In genomic region chr11:117095301-117096139, GRCh38 we compare ENCODE assay signal across 1 cellular context.
TF ChIP-seq lines count a peak whose summit lies in the region.

No MANE protein-coding gene starts in this region.

TF ChIP-seq in K562, 482 proteins besides CTCF, POLR2A, EP300 and RAD21 (continued from another document and continues in another):
- TF ChIP-seq, protein P1, sequence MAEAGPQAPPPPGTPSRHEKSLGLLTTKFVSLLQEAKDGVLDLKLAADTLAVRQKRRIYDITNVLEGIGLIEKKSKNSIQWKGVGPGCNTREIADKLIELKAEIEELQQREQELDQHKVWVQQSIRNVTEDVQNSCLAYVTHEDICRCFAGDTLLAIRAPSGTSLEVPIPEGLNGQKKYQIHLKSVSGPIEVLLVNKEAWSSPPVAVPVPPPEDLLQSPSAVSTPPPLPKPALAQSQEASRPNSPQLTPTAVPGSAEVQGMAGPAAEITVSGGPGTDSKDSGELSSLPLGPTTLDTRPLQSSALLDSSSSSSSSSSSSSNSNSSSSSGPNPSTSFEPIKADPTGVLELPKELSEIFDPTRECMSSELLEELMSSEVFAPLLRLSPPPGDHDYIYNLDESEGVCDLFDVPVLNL (CRISPR knock-in tag; IDR thresholded peaks at IDR 0.05; ENCODE audit: low read depth), result no peak
- TF ChIP-seq FOXA3 (CRISPR knock-in tag; conservative IDR thresholded peaks at IDR 0.05 in 1 of 2, IDR thresholded peaks at IDR 0.05 in 1 of 2) (peak in 1 of 2 experiments; percentile 60; a peak in 2 of 4 replicates), HMG20A (CRISPR knock-in tag; conservative IDR thresholded peaks at IDR 0.05) (no peak), DPF2 (IDR thresholded peaks at IDR 0.05) (peak; percentile 89), SMARCA4 (IDR thresholded peaks at IDR 0.05) (peak; percentile 82), U2AF1 (optimal IDR thresholded peaks at IDR 0.05; ENCODE audit: low read depth, low read length) (no peak), NR2C2 (CRISPR knock-in tag; IDR thresholded peaks at IDR 0.05) (no peak), NR2C2 (tag; IDR thresholded peaks at IDR 0.05) (no peak), SIRT6 (IDR thresholded peaks at IDR 0.05; ENCODE audit: low read depth, low read length) (no peak), CBFA2T3 (IDR thresholded peaks at IDR 0.05) (peak; percentile 94), ZKSCAN3 (CRISPR knock-in tag; IDR thresholded peaks at IDR 0.05) (no peak), ZNF695 (CRISPR knock-in tag; IDR thresholded peaks at IDR 0.05) (no peak), RNF2 (IDR thresholded peaks at IDR 0.05) (no peak), MCM2 (IDR thresholded peaks at IDR 0.05; ENCODE audit: low read depth) (no peak), SOX6 (IDR thresholded peaks at IDR 0.05) (0 out of 2 replicates have a peak, but pooled peaks have one; percentile 18), ZNF217 (CRISPR knock-in tag; IDR thresholded peaks at IDR 0.05) (no peak), ZNF184 (CRISPR knock-in tag; IDR thresholded peaks at IDR 0.05) (no peak), ATF1 (CRISPR knock-in tag; IDR thresholded peaks at IDR 0.05) (no peak), ATF1 (tag; IDR thresholded peaks at IDR 0.05) (no peak), TSC22D4 (tag; IDR thresholded peaks at IDR 0.05) (no peak), CEBPG (CRISPR knock-in tag; IDR thresholded peaks at IDR 0.05) (peak; percentile 79), CEBPG (tag; conservative IDR thresholded peaks at IDR 0.05 in 1 of 2, IDR thresholded peaks at IDR 0.05 in 1 of 2) (peak; percentile 89 to 93), NONO (IDR thresholded peaks at IDR 0.05; ENCODE audit: low read depth in 2 of 2, low read length in 1 of 2) (no peak), IRF2 (CRISPR knock-in tag; IDR thresholded peaks at IDR 0.05) (no peak), MEIS2 (IDR thresholded peaks at IDR 0.05; ENCODE audit: partially characterized antibody) (peak; percentile 44), MYNN (IDR thresholded peaks at IDR 0.05) (no peak), MYNN (CRISPR knock-in tag; IDR thresholded peaks at IDR 0.05) (no peak), RFX5 (IDR thresholded peaks at IDR 0.05; ENCODE audit: low read depth, low read length) (no peak), SMARCE1 (IDR thresholded peaks at IDR 0.05) (peak; percentile 37; the same call in 1 of the 2 replicates), HDAC2 (IDR thresholded peaks at IDR 0.05) (peak; percentile 63; the same call in 1 of the 2 replicates), PHB2 (IDR thresholded peaks at IDR 0.05; ENCODE audit: low read depth) (peak; percentile 53; the same call in 1 of the 2 replicates), MED1 (CRISPR knock-in tag; IDR thresholded peaks at IDR 0.05; ENCODE audit: borderline replicate concordance) (no peak), FIP1L1 (IDR thresholded peaks at IDR 0.05; ENCODE audit: low read depth, low read length, poor library complexity, severe bottlenecking) (no peak), DIDO1 (tag; IDR thresholded peaks at IDR 0.05; ENCODE audit: low read depth) (no peak), ZNF224 (CRISPR knock-in tag; IDR thresholded peaks at IDR 0.05) (no peak), KDM4B (IDR thresholded peaks at IDR 0.05; ENCODE audit: borderline replicate concordance in 2 of 2, low read depth in 1 of 2) (no peak), GATAD2A (IDR thresholded peaks at IDR 0.05) (0 out of 2 replicates have a peak, but pooled peaks have one; percentile 23), ZNF3 (CRISPR knock-in tag; IDR thresholded peaks at IDR 0.05) (no peak), NR3C1 (CRISPR knock-in tag; IDR thresholded peaks at IDR 0.05) (no peak), FOXJ3 (CRISPR knock-in tag; IDR thresholded peaks at IDR 0.05) (no peak), CCAR2 (IDR thresholded peaks at IDR 0.05; ENCODE audit: low read depth, low read length) (no peak), ZNF668 (CRISPR knock-in tag; IDR thresholded peaks at IDR 0.05) (no peak), MCM3 (IDR thresholded peaks at IDR 0.05) (no peak), CBFB (CRISPR knock-in tag; IDR thresholded peaks at IDR 0.05) (no peak), ZNF197 (CRISPR knock-in tag; IDR thresholded peaks at IDR 0.05; ENCODE audit: low read depth) (no peak), TEAD2 (tag; IDR thresholded peaks at IDR 0.05) (no peak), ZNF764 (CRISPR knock-in tag; IDR thresholded peaks at IDR 0.05; ENCODE audit: low read depth) (no peak), DNMT1 (IDR thresholded peaks at IDR 0.05) (no peak), DDX20 (tag; IDR thresholded peaks at IDR 0.05; ENCODE audit: low read depth) (no peak), ZNF740 (CRISPR knock-in tag; IDR thresholded peaks at IDR 0.05) (no peak), ZNF740 (tag; IDR thresholded peaks at IDR 0.05) (no peak), EP400 (IDR thresholded peaks at IDR 0.05) (peak; percentile 19; the same call in 1 of the 2 replicates), TAF7 (tag; IDR thresholded peaks at IDR 0.05) (no peak), POLR2B (IDR thresholded peaks at IDR 0.05; ENCODE audit: low read depth, partially characterized antibody) (no peak), KLF1 (tag; IDR thresholded peaks at IDR 0.05) (no peak), GMEB1 (CRISPR knock-in tag; IDR thresholded peaks at IDR 0.05) (no peak), TCFL5 (CRISPR knock-in tag; conservative IDR thresholded peaks at IDR 0.05) (no peak), MTA2 (IDR thresholded peaks at IDR 0.05; ENCODE audit: low read depth) (peak; percentile 78), MYBL2 (IDR thresholded peaks at IDR 0.05; ENCODE audit: low read depth) (no peak), MYBL2 (CRISPR knock-in tag; IDR thresholded peaks at IDR 0.05; ENCODE audit: borderline replicate concordance) (no peak)
- TF ChIP-seq, protein P2, sequence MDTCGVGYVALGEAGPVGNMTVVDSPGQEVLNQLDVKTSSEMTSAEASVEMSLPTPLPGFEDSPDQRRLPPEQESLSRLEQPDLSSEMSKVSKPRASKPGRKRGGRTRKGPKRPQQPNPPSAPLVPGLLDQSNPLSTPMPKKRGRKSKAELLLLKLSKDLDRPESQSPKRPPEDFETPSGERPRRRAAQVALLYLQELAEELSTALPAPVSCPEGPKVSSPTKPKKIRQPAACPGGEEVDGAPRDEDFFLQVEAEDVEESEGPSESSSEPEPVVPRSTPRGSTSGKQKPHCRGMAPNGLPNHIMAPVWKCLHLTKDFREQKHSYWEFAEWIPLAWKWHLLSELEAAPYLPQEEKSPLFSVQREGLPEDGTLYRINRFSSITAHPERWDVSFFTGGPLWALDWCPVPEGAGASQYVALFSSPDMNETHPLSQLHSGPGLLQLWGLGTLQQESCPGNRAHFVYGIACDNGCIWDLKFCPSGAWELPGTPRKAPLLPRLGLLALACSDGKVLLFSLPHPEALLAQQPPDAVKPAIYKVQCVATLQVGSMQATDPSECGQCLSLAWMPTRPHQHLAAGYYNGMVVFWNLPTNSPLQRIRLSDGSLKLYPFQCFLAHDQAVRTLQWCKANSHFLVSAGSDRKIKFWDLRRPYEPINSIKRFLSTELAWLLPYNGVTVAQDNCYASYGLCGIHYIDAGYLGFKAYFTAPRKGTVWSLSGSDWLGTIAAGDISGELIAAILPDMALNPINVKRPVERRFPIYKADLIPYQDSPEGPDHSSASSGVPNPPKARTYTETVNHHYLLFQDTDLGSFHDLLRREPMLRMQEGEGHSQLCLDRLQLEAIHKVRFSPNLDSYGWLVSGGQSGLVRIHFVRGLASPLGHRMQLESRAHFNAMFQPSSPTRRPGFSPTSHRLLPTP (IDR thresholded peaks at IDR 0.05; ENCODE audit: borderline replicate concordance, extremely low read depth, insufficient read length), result no peak
- TF ChIP-seq, protein P3, sequence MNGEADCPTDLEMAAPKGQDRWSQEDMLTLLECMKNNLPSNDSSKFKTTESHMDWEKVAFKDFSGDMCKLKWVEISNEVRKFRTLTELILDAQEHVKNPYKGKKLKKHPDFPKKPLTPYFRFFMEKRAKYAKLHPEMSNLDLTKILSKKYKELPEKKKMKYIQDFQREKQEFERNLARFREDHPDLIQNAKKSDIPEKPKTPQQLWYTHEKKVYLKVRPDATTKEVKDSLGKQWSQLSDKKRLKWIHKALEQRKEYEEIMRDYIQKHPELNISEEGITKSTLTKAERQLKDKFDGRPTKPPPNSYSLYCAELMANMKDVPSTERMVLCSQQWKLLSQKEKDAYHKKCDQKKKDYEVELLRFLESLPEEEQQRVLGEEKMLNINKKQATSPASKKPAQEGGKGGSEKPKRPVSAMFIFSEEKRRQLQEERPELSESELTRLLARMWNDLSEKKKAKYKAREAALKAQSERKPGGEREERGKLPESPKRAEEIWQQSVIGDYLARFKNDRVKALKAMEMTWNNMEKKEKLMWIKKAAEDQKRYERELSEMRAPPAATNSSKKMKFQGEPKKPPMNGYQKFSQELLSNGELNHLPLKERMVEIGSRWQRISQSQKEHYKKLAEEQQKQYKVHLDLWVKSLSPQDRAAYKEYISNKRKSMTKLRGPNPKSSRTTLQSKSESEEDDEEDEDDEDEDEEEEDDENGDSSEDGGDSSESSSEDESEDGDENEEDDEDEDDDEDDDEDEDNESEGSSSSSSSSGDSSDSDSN (IDR thresholded peaks at IDR 0.05; ENCODE audit: borderline replicate concordance in 1 of 2, low read depth in 2 of 2, low read length in 2 of 2), result no peak
- TF ChIP-seq, protein P4, sequence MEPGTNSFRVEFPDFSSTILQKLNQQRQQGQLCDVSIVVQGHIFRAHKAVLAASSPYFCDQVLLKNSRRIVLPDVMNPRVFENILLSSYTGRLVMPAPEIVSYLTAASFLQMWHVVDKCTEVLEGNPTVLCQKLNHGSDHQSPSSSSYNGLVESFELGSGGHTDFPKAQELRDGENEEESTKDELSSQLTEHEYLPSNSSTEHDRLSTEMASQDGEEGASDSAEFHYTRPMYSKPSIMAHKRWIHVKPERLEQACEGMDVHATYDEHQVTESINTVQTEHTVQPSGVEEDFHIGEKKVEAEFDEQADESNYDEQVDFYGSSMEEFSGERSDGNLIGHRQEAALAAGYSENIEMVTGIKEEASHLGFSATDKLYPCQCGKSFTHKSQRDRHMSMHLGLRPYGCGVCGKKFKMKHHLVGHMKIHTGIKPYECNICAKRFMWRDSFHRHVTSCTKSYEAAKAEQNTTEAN (CRISPR knock-in tag; IDR thresholded peaks at IDR 0.05), result no peak
- TF ChIP-seq, protein P5, sequence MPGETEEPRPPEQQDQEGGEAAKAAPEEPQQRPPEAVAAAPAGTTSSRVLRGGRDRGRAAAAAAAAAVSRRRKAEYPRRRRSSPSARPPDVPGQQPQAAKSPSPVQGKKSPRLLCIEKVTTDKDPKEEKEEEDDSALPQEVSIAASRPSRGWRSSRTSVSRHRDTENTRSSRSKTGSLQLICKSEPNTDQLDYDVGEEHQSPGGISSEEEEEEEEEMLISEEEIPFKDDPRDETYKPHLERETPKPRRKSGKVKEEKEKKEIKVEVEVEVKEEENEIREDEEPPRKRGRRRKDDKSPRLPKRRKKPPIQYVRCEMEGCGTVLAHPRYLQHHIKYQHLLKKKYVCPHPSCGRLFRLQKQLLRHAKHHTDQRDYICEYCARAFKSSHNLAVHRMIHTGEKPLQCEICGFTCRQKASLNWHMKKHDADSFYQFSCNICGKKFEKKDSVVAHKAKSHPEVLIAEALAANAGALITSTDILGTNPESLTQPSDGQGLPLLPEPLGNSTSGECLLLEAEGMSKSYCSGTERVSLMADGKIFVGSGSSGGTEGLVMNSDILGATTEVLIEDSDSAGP (CRISPR knock-in tag; IDR thresholded peaks at IDR 0.05), result no peak
- TF ChIP-seq, protein P6, sequence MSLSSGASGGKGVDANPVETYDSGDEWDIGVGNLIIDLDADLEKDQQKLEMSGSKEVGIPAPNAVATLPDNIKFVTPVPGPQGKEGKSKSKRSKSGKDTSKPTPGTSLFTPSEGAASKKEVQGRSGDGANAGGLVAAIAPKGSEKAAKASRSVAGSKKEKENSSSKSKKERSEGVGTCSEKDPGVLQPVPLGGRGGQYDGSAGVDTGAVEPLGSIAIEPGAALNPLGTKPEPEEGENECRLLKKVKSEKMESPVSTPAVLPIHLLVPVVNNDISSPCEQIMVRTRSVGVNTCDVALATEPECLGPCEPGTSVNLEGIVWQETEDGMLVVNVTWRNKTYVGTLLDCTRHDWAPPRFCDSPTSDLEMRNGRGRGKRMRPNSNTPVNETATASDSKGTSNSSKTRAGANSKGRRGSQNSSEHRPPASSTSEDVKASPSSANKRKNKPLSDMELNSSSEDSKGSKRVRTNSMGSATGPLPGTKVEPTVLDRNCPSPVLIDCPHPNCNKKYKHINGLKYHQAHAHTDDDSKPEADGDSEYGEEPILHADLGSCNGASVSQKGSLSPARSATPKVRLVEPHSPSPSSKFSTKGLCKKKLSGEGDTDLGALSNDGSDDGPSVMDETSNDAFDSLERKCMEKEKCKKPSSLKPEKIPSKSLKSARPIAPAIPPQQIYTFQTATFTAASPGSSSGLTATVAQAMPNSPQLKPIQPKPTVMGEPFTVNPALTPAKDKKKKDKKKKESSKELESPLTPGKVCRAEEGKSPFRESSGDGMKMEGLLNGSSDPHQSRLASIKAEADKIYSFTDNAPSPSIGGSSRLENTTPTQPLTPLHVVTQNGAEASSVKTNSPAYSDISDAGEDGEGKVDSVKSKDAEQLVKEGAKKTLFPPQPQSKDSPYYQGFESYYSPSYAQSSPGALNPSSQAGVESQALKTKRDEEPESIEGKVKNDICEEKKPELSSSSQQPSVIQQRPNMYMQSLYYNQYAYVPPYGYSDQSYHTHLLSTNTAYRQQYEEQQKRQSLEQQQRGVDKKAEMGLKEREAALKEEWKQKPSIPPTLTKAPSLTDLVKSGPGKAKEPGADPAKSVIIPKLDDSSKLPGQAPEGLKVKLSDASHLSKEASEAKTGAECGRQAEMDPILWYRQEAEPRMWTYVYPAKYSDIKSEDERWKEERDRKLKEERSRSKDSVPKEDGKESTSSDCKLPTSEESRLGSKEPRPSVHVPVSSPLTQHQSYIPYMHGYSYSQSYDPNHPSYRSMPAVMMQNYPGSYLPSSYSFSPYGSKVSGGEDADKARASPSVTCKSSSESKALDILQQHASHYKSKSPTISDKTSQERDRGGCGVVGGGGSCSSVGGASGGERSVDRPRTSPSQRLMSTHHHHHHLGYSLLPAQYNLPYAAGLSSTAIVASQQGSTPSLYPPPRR (CRISPR knock-in tag; IDR thresholded peaks at IDR 0.05; ENCODE audit: borderline replicate concordance), result no peak
